36 cellular contexts compared by ENCODE assay signal in the genomic region with DNA sequence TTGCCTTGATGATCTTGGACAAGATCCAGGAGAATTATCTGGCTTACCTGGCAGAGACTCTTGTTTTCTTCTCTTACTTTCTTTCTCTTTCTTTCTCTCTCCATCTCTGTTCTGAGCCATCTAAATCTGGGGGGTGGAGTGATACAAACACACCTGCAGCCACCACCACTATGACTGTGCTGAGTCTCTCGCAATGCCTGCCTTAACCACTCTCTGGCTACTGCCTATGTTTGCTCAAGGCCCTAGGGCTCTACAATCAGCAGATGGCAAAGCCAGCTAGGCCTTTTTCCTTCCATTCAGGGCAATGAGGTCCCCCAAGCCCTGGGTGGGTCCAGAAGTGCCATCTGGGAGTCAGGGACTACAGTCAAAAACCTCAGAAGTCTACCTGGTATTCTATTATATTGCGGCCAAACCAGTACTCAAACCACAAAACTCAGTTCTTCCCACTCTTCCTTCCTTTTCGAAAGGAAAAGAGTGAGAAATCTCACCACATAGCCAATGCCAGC.
"Had no signal": no experiment of that assay in that cellular context is flagged by ENCODE, and none has a peak within 500 bp of the region (broad histone marks: within the 10 kb centered on the region; RNA-seq: fewer than 3 reads in every experiment).

No MANE protein-coding gene starts in this region.

- H3K4me3 ChIP-seq: adrenal gland, ascending aorta, breast epithelium, cardiac muscle cell had no signal

- H3K4me3 Mint-ChIP-seq: activated naive CD4-positive, alpha-beta T cell treated with anti-CD3 and anti-CD28 coated beads for 36 hours; activated naive CD4-positive, alpha-beta T cell treated with anti-CD3 and anti-CD28 coated beads, Interleukin-2, amount 10 ng/mL, durations not matched to agents 7 days and 5 days; activated naive CD4-positive, alpha-beta T cell treated with anti-CD3 and anti-CD28 coated beads, Interleukin-2, amount 50 U/mL, for 24 hours; activated naive CD8-positive, alpha-beta T cell; activated naive CD8-positive, alpha-beta T cell treated with anti-CD3 and anti-CD28 coated beads for 36 hours; activated naive CD8-positive, alpha-beta T cell treated with anti-CD3 and anti-CD28 coated beads, Interleukin-2, amount 10 ng/mL, durations not matched to agents 7 days and 5 days; activated naive CD8-positive, alpha-beta T cell treated with anti-CD3 and anti-CD28 coated beads, Interleukin-2, amount 50 U/mL, for 24 hours; activated T-cell treated with anti-CD3 and anti-CD28 coated beads, Interleukin-2, amount 50 U/mL, for 4 hours; activated T-cell treated with anti-CD3 and anti-CD28 coated beads, Interleukin-2, amount 50 U/mL, for 72 hours; activated T-helper 1 cell treated with anti-CD3 and anti-CD28 coated beads, Interleukin-12 subunit alpha, Interleukin-12 subunit beta, Interleukin-2, Interleukin-4 antibody, amounts not matched to agents 30 ng/mL and 10 ng/mL and 1 ng/mL, durations not matched to agents 14 hours and 24 hours and 36 hours; activated T-helper 17 cell treated with anti-CD3 and anti-CD28 coated beads, Interleukin-2, amount 50 U/mL, for 72 hours; brain; central memory CD8-positive, alpha-beta T cell had no signal

- H3K36me3 Mint-ChIP-seq: activated naive CD4-positive, alpha-beta T cell treated with anti-CD3 and anti-CD28 coated beads, Interleukin-2, amount 10 ng/mL, durations not matched to agents 7 days and 5 days; activated naive CD4-positive, alpha-beta T cell treated with anti-CD3 and anti-CD28 coated beads, Interleukin-2, amount 50 U/mL, for 24 hours; activated naive CD8-positive, alpha-beta T cell; activated naive CD8-positive, alpha-beta T cell treated with anti-CD3 and anti-CD28 coated beads for 36 hours; activated naive CD8-positive, alpha-beta T cell treated with anti-CD3 and anti-CD28 coated beads, Interleukin-2, amount 10 ng/mL, durations not matched to agents 7 days and 5 days had no signal

- H3K36me3 ChIP-seq: adrenal gland, ascending aorta, brain microvascular endothelial cell, breast epithelium, cardiac muscle cell had no signal

- H3K27me3 Mint-ChIP-seq: activated naive CD4-positive, alpha-beta T cell treated with anti-CD3 and anti-CD28 coated beads, Interleukin-2, amount 10 ng/mL, durations not matched to agents 7 days and 5 days; activated naive CD4-positive, alpha-beta T cell treated with anti-CD3 and anti-CD28 coated beads, Interleukin-2, amount 50 U/mL, for 24 hours; activated naive CD8-positive, alpha-beta T cell; activated naive CD8-positive, alpha-beta T cell treated with anti-CD3 and anti-CD28 coated beads for 36 hours; activated naive CD8-positive, alpha-beta T cell treated with anti-CD3 and anti-CD28 coated beads, Interleukin-2, amount 10 ng/mL, durations not matched to agents 7 days and 5 days; activated naive CD8-positive, alpha-beta T cell treated with anti-CD3 and anti-CD28 coated beads, Interleukin-2, amount 50 U/mL, for 24 hours; activated T-helper 17 cell treated with anti-CD3 and anti-CD28 coated beads, Interleukin-2, amount 50 U/mL, for 72 hours; brain; central memory CD8-positive, alpha-beta T cell had no signal

- H3K27ac Mint-ChIP-seq: activated naive CD4-positive, alpha-beta T cell treated with anti-CD3 and anti-CD28 coated beads for 36 hours; activated naive CD4-positive, alpha-beta T cell treated with anti-CD3 and anti-CD28 coated beads, Interleukin-2, amount 10 ng/mL, durations not matched to agents 7 days and 5 days; activated naive CD4-positive, alpha-beta T cell treated with anti-CD3 and anti-CD28 coated beads, Interleukin-2, amount 50 U/mL, for 24 hours; activated naive CD4-positive, alpha-beta T cell treated with anti-CD3 and anti-CD28 coated beads, Interleukin-2, amount 50 U/mL, for 72 hours; activated naive CD8-positive, alpha-beta T cell; activated naive CD8-positive, alpha-beta T cell treated with anti-CD3 and anti-CD28 coated beads for 36 hours; activated naive CD8-positive, alpha-beta T cell treated with anti-CD3 and anti-CD28 coated beads, Interleukin-2, amount 10 ng/mL, durations not matched to agents 7 days and 5 days; activated naive CD8-positive, alpha-beta T cell treated with anti-CD3 and anti-CD28 coated beads, Interleukin-2, amount 50 U/mL, for 24 hours; activated T-cell treated with anti-CD3 and anti-CD28 coated beads, Interleukin-2, amount 50 U/mL, for 72 hours; activated T-helper 1 cell treated with anti-CD3 and anti-CD28 coated beads, Interleukin-12 subunit alpha, Interleukin-12 subunit beta, Interleukin-2, Interleukin-4 antibody, amounts not matched to agents 30 ng/mL and 10 ng/mL and 1 ng/mL, durations not matched to agents 14 hours and 24 hours and 36 hours; activated T-helper 17 cell treated with anti-CD3 and anti-CD28 coated beads, Interleukin-2, amount 50 U/mL, for 72 hours; activated T-helper 2 cell treated with anti-CD3 and anti-CD28 coated beads, Interferon-gamma antibody, Interleukin-2, Interleukin-4, amounts not matched to agents 10 μg/mL and 5 μg/mL and 100 μg/mL, durations not matched to agents 14 hours and 24 hours and 36 hours; brain had no signal

- H3K4me1 Mint-ChIP-seq: activated naive CD4-positive, alpha-beta T cell treated with anti-CD3 and anti-CD28 coated beads, Interleukin-2, amount 10 ng/mL, durations not matched to agents 7 days and 5 days; activated naive CD4-positive, alpha-beta T cell treated with anti-CD3 and anti-CD28 coated beads, Interleukin-2, amount 50 U/mL, for 24 hours; activated naive CD8-positive, alpha-beta T cell treated with anti-CD3 and anti-CD28 coated beads for 36 hours; activated naive CD8-positive, alpha-beta T cell treated with anti-CD3 and anti-CD28 coated beads, Interleukin-2, amount 10 ng/mL, durations not matched to agents 7 days and 5 days; activated naive CD8-positive, alpha-beta T cell treated with anti-CD3 and anti-CD28 coated beads, Interleukin-2, amount 50 U/mL, for 24 hours; activated T-helper 17 cell treated with anti-CD3 and anti-CD28 coated beads, Interleukin-2, amount 50 U/mL, for 72 hours; brain; central memory CD8-positive, alpha-beta T cell had no signal

- H3K27ac ChIP-seq: adrenal gland, ascending aorta, brain microvascular endothelial cell, breast epithelium, cardiac muscle cell had no signal

- ATAC-seq: activated naive CD4-positive, alpha-beta T cell treated with anti-CD3 and anti-CD28 coated beads, Interleukin-2, amount 50 U/mL, for 72 hours; activated naive CD8-positive, alpha-beta T cell treated with anti-CD3 and anti-CD28 coated beads, Interleukin-2, amount 50 U/mL, for 24 hours; activated T-cell treated with anti-CD3 and anti-CD28 coated beads, Interleukin-2, amount 50 U/mL, for 4 hours; activated T-cell treated with anti-CD3 and anti-CD28 coated beads, Interleukin-2, amount 50 U/mL, for 72 hours; activated T-helper 17 cell treated with anti-CD3 and anti-CD28 coated beads, Interleukin-2, amount 50 U/mL, for 72 hours had no signal

- DNase-seq: activated effector memory CD4-positive, alpha-beta T cell treated with anti-CD3 and anti-CD28 coated beads, Interleukin-2, amount 50 U/mL, for 16 hours; activated effector memory CD4-positive, alpha-beta T cell treated with Interleukin-2 at 50 U/mL for 16 hours; activated gamma-delta T cell; activated gamma-delta T cell treated with Interleukin-2 at 50 U/mL for 16 hours; activated naive CD4-positive, alpha-beta T cell; activated naive CD4-positive, alpha-beta T cell treated with anti-CD3 and anti-CD28 coated beads for 36 hours; activated naive CD4-positive, alpha-beta T cell treated with anti-CD3 and anti-CD28 coated beads, Interleukin-2, amount 10 ng/mL, durations not matched to agents 7 days and 5 days; activated naive CD4-positive, alpha-beta T cell treated with anti-CD3 and anti-CD28 coated beads, Interleukin-2, amount 50 U/mL, for 16 hours; activated naive CD4-positive, alpha-beta T cell treated with Interleukin-2 at 50 U/mL for 16 hours; activated naive CD8-positive, alpha-beta T cell treated with anti-CD3 and anti-CD28 coated beads for 36 hours; activated naive CD8-positive, alpha-beta T cell treated with anti-CD3 and anti-CD28 coated beads, Interleukin-2, amount 10 ng/mL, durations not matched to agents 7 days and 5 days; activated naive CD8-positive, alpha-beta T cell treated with anti-CD3 and anti-CD28 coated beads, Interleukin-2, amount 50 U/mL, for 24 hours; activated T-cell treated with anti-CD3 and anti-CD28 coated beads, Interleukin-2, amount 50 U/mL, for 1 hour; activated T-cell treated with anti-CD3 and anti-CD28 coated beads, Interleukin-2, amount 50 U/mL, for 4 hours; activated T-cell treated with anti-CD3 and anti-CD28 coated beads, Interleukin-2, amount 50 U/mL, for 48 hours; activated T-cell treated with anti-CD3 and anti-CD28 coated beads, Interleukin-2, amount 50 U/mL, for 72 hours; adrenal gland; amniotic stem cell; amygdala; anterior cingulate cortex; aorta; brain microvascular endothelial cell; caudate nucleus; central memory CD4-positive, alpha-beta T cell; cerebellar nuclear complex had no signal

- H3K4me1 ChIP-seq: adrenal gland, ascending aorta, breast epithelium had no signal

- H3K27me3 ChIP-seq: adrenal gland, ascending aorta, brain microvascular endothelial cell, breast epithelium, cardiac muscle cell had no signal
